ENCODE assay signal across 16 cellular contexts in the genomic region with DNA sequence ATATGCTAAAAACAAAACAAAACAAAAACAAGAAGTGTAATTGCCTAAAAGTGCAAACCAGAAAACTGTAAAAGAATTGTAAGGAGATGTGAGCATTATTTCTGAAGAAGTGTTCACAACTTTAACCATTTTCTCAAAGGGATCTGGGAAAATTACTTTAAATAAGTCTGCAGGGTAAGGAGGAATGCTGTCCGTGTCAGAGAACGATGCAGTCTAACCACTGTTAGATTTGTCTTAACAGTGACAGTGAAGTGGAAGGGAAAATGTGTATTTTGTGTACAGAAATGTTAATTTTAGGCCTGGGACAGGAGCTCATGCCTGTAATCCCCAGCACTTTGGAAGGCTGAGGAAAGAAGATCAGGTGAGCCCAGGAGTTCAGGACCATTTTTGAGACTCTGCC.
"Had no signal": no experiment of that assay in that cellular context is flagged by ENCODE, and none has a peak within 500 bp of the region (broad histone marks: within the 10 kb centered on the region; RNA-seq: fewer than 3 reads in every experiment).

No MANE protein-coding gene starts in this region.

- DNase-seq: activated CD4-positive, alpha-beta T cell treated with anti-CD3 and anti-CD28 coated beads, Interleukin-2, amount 50 U/mL, for 4 hours; activated gamma-delta T cell; brain microvascular endothelial cell; heart right ventricle; left ventricle myocardium superior; stimulated activated CD4-positive, alpha-beta T cell treated with anti-CD3 and anti-CD28 coated beads, Interleukin-2, amount 100 ng/mL, for 24 hours; stimulated activated naive CD4-positive, alpha-beta T cell treated with Interleukin-2 at 50 U/mL for 16 hours; WERI-Rb-1 had no signal

- H3K27me3 Mint-ChIP-seq: activated naive CD8-positive, alpha-beta T cell; type B pancreatic cell had no signal

- H3K9me3 Mint-ChIP-seq: type B pancreatic cell had no signal

- H3K4me3 ChIP-seq: coronary artery, gastroesophageal sphincter, heart right ventricle, prostate gland, right atrium auricular region, suprapubic skin had no signal

- H3K27me3 ChIP-seq: brain microvascular endothelial cell, gastroesophageal sphincter, heart right ventricle, right atrium auricular region, suprapubic skin had no signal

- H3K27ac Mint-ChIP-seq: activated naive CD8-positive, alpha-beta T cell; type B pancreatic cell had no signal

- H3K27ac ChIP-seq: brain microvascular endothelial cell, coronary artery, gastroesophageal sphincter, heart right ventricle, prostate gland, right atrium auricular region, suprapubic skin, WERI-Rb-1 had no signal

- H3K4me1 ChIP-seq: prostate gland had no signal

- H3K36me3 ChIP-seq: brain microvascular endothelial cell, gastroesophageal sphincter, heart right ventricle, prostate gland, right atrium auricular region, suprapubic skin, WERI-Rb-1 had no signal

- H3K9me3 ChIP-seq: gastroesophageal sphincter, heart right ventricle, prostate gland, right atrium auricular region, suprapubic skin had no signal

- H3K4me3 Mint-ChIP-seq: activated naive CD8-positive, alpha-beta T cell; neural crest cell; type B pancreatic cell had no signal
